Comparison of ENCODE assay signal across 23 cellular contexts in genomic region chr19:19492026-19492610, GRCh38. TPM values are rescaled to one million over a fixed set of nuclear protein-coding genes. Genes with fewer than 3 reads are reported as not detected.
"Had no signal": no experiment of that assay in that cellular context is flagged by ENCODE, and none has a peak within 500 bp of the region (broad histone marks: within the 10 kb centered on the region; RNA-seq: fewer than 3 reads in every experiment).

No MANE protein-coding gene starts in this region.

- H3K4me3 Mint-ChIP-seq: dendritic cell treated with granulocyte-macrophage colony-stimulating factor and Interleukin-4, amounts not matched to agents 40 ng/mL and 50 ng/mL, for 4 days; effector memory CD8-positive, alpha-beta T cell; naive B cell; nephron had no signal

- H3K9me3 Mint-ChIP-seq: dendritic cell treated with granulocyte-macrophage colony-stimulating factor and Interleukin-4, amounts not matched to agents 40 ng/mL and 50 ng/mL, for 4 days; effector memory CD8-positive, alpha-beta T cell; naive B cell; nephron had no signal

- H3K27ac ChIP-seq: esophagus squamous epithelium, gastroesophageal sphincter, neutrophil, right atrium auricular region, suprapubic skin, tibial artery, upper lobe of right lung, vagina had no signal

- FAIRE-seq: colon, keratinocyte, small intestine had no signal

- H3K4me3 ChIP-seq: esophagus squamous epithelium, gastroesophageal sphincter, right atrium auricular region, suprapubic skin, tibial artery, upper lobe of right lung, vagina had no signal

- H3K27me3 ChIP-seq: esophagus squamous epithelium, gastroesophageal sphincter, neutrophil, right atrium auricular region, suprapubic skin, tibial artery, upper lobe of right lung, vagina had no signal

- H3K27me3 Mint-ChIP-seq: dendritic cell treated with granulocyte-macrophage colony-stimulating factor and Interleukin-4, amounts not matched to agents 40 ng/mL and 50 ng/mL, for 4 days; effector memory CD8-positive, alpha-beta T cell; naive B cell had no signal

- H3K36me3 Mint-ChIP-seq: naive B cell had no signal

- H3K27ac Mint-ChIP-seq: dendritic cell treated with granulocyte-macrophage colony-stimulating factor and Interleukin-4, amounts not matched to agents 40 ng/mL and 50 ng/mL, for 4 days had no signal

- DNase-seq: effector memory CD8-positive, alpha-beta T cell; esophagus squamous epithelium; foreskin fibroblast; glutamatergic neuron; left cardiac atrium; mesendoderm; naive B cell; small intestine; stimulated activated CD4-positive, alpha-beta T cell treated with anti-CD3 and anti-CD28 coated beads, Interleukin-12 subunit alpha, Interleukin-12 subunit beta, amount 100 ng/mL, for 4 hours; stimulated activated naive CD4-positive, alpha-beta T cell; tibial artery; upper lobe of right lung had no signal

- H3K9me3 ChIP-seq: esophagus squamous epithelium, gastroesophageal sphincter, neutrophil, right atrium auricular region, suprapubic skin, tibial artery, upper lobe of right lung, vagina had no signal

RNA-seq across cellular contexts. Expression of gene CILP2, which starts 45.9 kb away (rescaled TPM):
- total RNA-seq: lung microvascular endothelial cell, pulmonary artery endothelial cell had no signal
